In the genomic region with DNA sequence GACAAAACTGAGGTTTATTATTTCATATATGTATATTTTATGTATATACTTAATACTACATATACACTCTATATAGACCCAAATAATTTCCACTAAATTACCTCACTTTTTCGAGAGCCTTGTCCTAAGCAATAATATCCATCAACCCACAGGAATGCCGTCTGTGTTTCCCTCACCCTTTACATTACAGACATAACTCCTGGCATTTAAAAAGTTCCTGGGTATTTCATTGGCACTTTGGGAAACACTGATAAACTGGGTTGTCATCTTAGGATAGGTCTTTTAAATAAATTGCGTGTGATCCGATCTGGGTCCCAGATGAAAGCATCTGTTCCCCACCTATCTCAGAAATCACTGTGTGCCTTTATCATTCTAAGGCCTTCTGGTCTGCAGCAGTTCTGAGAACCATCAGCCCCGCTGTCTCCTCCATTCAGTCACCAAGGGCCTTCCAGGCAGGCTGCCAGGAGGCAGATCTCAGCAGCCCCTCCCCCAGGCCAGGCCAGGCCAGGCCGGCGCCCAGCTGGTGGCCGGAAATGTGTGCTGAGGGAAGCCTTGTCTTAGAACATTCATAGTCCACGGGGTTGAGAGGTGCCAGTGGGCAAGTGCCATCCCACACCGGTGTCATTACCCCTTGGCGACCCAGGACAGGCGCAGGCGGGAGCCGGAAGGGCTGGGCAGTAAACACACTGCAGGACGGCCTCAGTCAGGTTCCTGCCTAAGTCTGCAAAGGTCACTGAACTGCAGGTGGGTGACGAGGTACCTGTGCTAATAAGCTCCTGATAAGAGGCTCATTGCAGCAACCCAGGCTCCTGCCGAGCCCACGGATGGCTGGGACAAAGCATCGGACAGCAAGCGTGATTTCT, we compare ENCODE assay signal across 8 cellular contexts. TPM values are rescaled to one million over a fixed set of nuclear protein-coding genes. Genes with fewer than 3 reads are reported as not detected.
A peak's percentile ranks its signal among the peaks of the same experiment; 100 is the strongest.
DNase-seq lines count a peak whose midpoint lies in the region; ATAC-seq, FAIRE-seq and TF ChIP-seq lines count a peak whose summit lies in the region.

No MANE protein-coding gene starts in this region.

- ATAC-seq in GM19463 (IDR thresholded peaks at IDR 0.05; ENCODE audit: unreplicated experiment) (no peak), HG03469 (IDR thresholded peaks at IDR 0.05; ENCODE audit: unreplicated experiment) (no peak), HG02759 (IDR thresholded peaks at IDR 0.05; ENCODE audit: unreplicated experiment) (no peak)

- H3K36me3 Mint-ChIP-seq in endothelial cell (ENCODE audit: low read depth, unreplicated experiment): no peaks in the 10 kb centered on the region
- no peaks in the 10 kb centered on the region for H3K36me3 Mint-ChIP-seq in nephron (ENCODE audit: low read depth)

- H3K4me1 Mint-ChIP-seq in endothelial cell (ENCODE audit: unreplicated experiment) (peaks cover 10% of the 10 kb centered on the region), nephron (peaks cover 23% of the 10 kb centered on the region)

- H3K27ac Mint-ChIP-seq in endothelial cell (ENCODE audit: unreplicated experiment): no peak overlapping the region
- peak overlapping the region in 1 of 3 experiments; percentile 63 for H3K27ac Mint-ChIP-seq in nephron

- H3K9me3 Mint-ChIP-seq in endothelial cell (ENCODE audit: unreplicated experiment): no peaks in the 10 kb centered on the region
- H3K9me3 Mint-ChIP-seq in nephron: no peaks in the 10 kb centered on the region

- H3K4me3 Mint-ChIP-seq in endothelial cell (ENCODE audit: unreplicated experiment) (no peak overlapping the region), nephron (peak overlapping the region; percentile 45 to 51 (median 50))

- FAIRE-seq in GM19239 (lab: Jason Lieb, UNC): no peak

- H3K27me3 Mint-ChIP-seq in endothelial cell (ENCODE audit: unreplicated experiment) (peaks cover 6% of the 10 kb centered on the region), nephron (ENCODE audit: low read depth) (peaks cover 64% of the 10 kb centered on the region)

- DNase-seq in DMS153 (lab: John Stamatoyannopoulos, UW) (peak; percentile 65), NCI-H510A (lab: John Stamatoyannopoulos, UW) (peak; percentile 65), endothelial cell (ENCODE audit: low spot score) (peak; percentile 62), GM19239 (ENCODE audit: insufficient read length, low spot score) (no peak)

- TF ChIP-seq CTCF in endothelial cell (IDR thresholded peaks at IDR 0.05; ENCODE audit: unreplicated experiment) (no peak), nephron (IDR thresholded peaks at IDR 0.05; ENCODE audit: unreplicated experiment in 3 of 3) (no peak)

RNA-seq across cellular contexts. Expression of a gene that starts 3.3 kb away (rescaled TPM):
- not detected for total RNA-seq in endothelial cell (ENCODE audit: unreplicated experiment)

RNA-seq across cellular contexts. Expression of a gene that starts 25.4 kb away (rescaled TPM):
- total RNA-seq in endothelial cell (ENCODE audit: unreplicated experiment): 23.3 TPM

RNA-seq across cellular contexts. Expression of a gene that starts 59.6 kb away (rescaled TPM):
- 55.6 TPM for total RNA-seq in endothelial cell (ENCODE audit: unreplicated experiment)
